In genomic region chr4:48913346-48913745, GRCh38 we compare ENCODE assay signal across 11 cellular contexts. TPM values are rescaled to one million over a fixed set of nuclear protein-coding genes. Genes with fewer than 3 reads are reported as not detected.
DNase-seq lines count a peak whose midpoint lies in the region; ATAC-seq, FAIRE-seq and TF ChIP-seq lines count a peak whose summit lies in the region.
"Had no signal": no experiment of that assay in that cellular context is flagged by ENCODE, and none has a peak within 500 bp of the region (broad histone marks: within the 10 kb centered on the region; RNA-seq: fewer than 3 reads in every experiment).

No MANE protein-coding gene starts in this region.

- CTCF ChIA-PET in A673 (lab: Charles Lee): no interaction called here

- no peaks in the 10 kb centered on the region for H3K36me3 ChIP-seq in A673 (ENCODE audit: insufficient read depth, low read length, poor library complexity, severe bottlenecking)

- peak; percentile 82 for DNase-seq in A673 (ENCODE audit: low spot score)
- DNase-seq in H54 (ENCODE audit: insufficient read length, low spot score): peak; percentile 33
- peak; percentile 92 for DNase-seq in amniotic epithelial cell (ENCODE audit: low read depth)
- peak; percentile 80 for DNase-seq in glomerular endothelial cell (ENCODE audit: extremely low read depth, low read depth, low spot score)
- no peak for DNase-seq in lower leg skin (ENCODE audit: low spot score in 2 of 2)
- DNase-seq in germinal center (ENCODE audit: low spot score): no peak
- DNase-seq in GM12892 (ENCODE audit: insufficient read length): no peak
- DNase-seq: activated T-cell treated with anti-CD3 and anti-CD28 coated beads, Interleukin-2, amount 50 U/mL, for 1 hour had no signal

- BruUV-seq in A673 (replicated peaks; lab: Mats Ljungman, UMichigan): no TSS peak

- ATAC-seq in HG03521 (IDR thresholded peaks at IDR 0.05; ENCODE audit: unreplicated experiment): no peak
- ATAC-seq: GM12878 had no signal

- intact Hi-C loops in A673 (cut with micrococcal nuclease; ENCODE audit: unreplicated experiment) (no loop called here), lower leg skin (cut with DNase I; ENCODE audit: low total_unique reads) (no loop called here)

- H3K4me1 ChIP-seq in A673 (ENCODE audit: insufficient read depth, low read length, poor library complexity, severe bottlenecking): peaks cover 9% of the 10 kb centered on the region

- POLR2A ChIA-PET in A673 (lab: Charles Lee; ENCODE audit: low non-redundant PET): no interaction called here

- no peak overlapping the region for H3K27ac ChIP-seq in A673 (ENCODE audit: low read depth, low read length, poor library complexity, severe bottlenecking)

- H3K4me3 ChIP-seq in A673 (ENCODE audit: low read depth, low read length, poor library complexity, severe bottlenecking): no peak overlapping the region
- H3K4me3 ChIP-seq in lower leg skin (ENCODE audit: low read depth, poor library complexity, severe bottlenecking): no peak overlapping the region
- H3K4me3 ChIP-seq: GM12878 had no signal

- peak; percentile 78 for FAIRE-seq in H54 (lab: Jason Lieb, UNC)
- no peak for FAIRE-seq in GM12892 (lab: Jason Lieb, UNC)
- FAIRE-seq: GM12878, islet of Langerhans had no signal

- WGBS in lower leg skin, 2 donors: 46 to 51% methylated on average over 6 of the region's 6 CpGs

- no peak for TF ChIP-seq CTCF in A673 (conservative IDR thresholded peaks at IDR 0.05; ENCODE audit: low read depth, low read length)
- TF ChIP-seq CTCF in lower leg skin (IDR thresholded peaks at IDR 0.05): no peak

- H3K9me3 ChIP-seq in A673 (ENCODE audit: low read depth, low read length, poor library complexity, severe bottlenecking): no peaks in the 10 kb centered on the region

- no peaks in the 10 kb centered on the region for H3K27me3 ChIP-seq in A673 (replicated peaks; ENCODE audit: insufficient read depth, low read depth, low read length, poor library complexity)

- TF ChIP-seq POLR2A in H54 (IDR thresholded peaks at IDR 0.05; ENCODE audit: low read depth, low read length) (no peak), lower leg skin (IDR thresholded peaks at IDR 0.05) (no peak), GM12892 (IDR thresholded peaks at IDR 0.05; ENCODE audit: low read depth, low read length) (no peak)

RNA-seq across cellular contexts. Expression of gene OCIAD2, which starts 6.8 kb away (rescaled TPM):
- 139 and 166 TPM in 2 replicates for total RNA-seq in A673 (2021)
- total RNA-seq in glomerular endothelial cell: 58.9 and 101 TPM in 2 replicates
- total RNA-seq in lower leg skin: 10 to 100 TPM; 12.6 to 21.5 (median 17.6) TPM
- 76.6 TPM for polyA plus RNA-seq in GM12892 (2012; ENCODE audit: missing spikeins)

Comparison
In these comparisons a context has a peak if more than half of its experiments do, and no peak if none do; other contexts are left out.
1. DNase-seq: peak in A673 (single experiment), H54 (single experiment), amniotic epithelial cell (single experiment) and glomerular endothelial cell (single experiment); none in lower leg skin (0 of 2), germinal center (single experiment) and GM12892 (single experiment).